In the genomic region with DNA sequence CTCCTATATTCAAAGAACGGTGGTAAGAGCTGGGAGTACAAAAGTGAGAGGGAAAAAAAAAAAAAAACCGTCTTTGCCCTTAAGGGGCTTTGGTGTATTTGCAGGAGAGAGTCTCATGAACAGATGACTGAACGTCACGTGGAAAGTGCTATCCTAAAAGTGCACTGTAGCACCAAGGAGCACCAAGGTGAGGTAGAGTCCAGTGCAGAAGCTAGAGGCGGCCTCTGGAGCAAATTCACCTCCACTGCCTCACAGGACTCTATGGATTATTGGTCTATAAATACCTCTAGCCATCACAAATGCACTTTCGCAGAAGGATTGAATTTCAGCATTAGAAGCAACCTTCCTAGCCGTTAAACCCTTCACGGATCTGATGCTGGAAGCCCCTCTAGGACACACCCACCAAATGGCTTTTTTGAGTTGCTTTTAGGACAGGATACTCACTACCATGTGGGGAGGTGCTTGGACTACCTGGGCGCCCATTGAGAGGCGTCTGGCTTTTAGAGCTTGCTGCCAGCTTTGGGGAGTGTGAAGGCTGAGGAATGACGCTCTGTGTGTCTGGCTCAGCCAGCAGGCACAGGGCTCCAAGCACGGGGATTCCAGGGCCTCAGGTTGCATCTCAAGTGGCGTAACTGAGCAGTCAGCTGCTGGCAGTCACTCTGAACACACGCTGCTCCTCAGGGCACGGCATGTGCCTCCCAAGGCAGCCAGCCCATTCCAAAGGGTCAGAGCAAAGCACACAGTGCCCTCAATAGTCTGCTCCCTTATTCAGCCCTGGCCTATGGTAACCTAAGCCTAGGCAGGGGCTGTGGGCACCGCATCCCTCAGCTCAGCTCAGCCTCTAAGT, we compare ENCODE assay signal across 1 cellular context.
TF ChIP-seq lines count a peak whose summit lies in the region.

No MANE protein-coding gene starts in this region.

TF ChIP-seq in H1, 55 proteins besides CTCF, POLR2A, EP300 and RAD21 (continued from another document):
- TF ChIP-seq HDAC2 (IDR thresholded peaks at IDR 0.05; ENCODE audit: borderline replicate concordance in 1 of 2, low read depth in 2 of 2, low read length in 2 of 2) (no peak), TCF12 (IDR thresholded peaks at IDR 0.05; ENCODE audit: low read depth, low read length) (no peak), CHD1 (IDR thresholded peaks at IDR 0.05; ENCODE audit: low read depth, low read length) (no peak), POU5F1 (IDR thresholded peaks at IDR 0.05; ENCODE audit: low read depth, low read length) (no peak), EZH2 (IDR thresholded peaks at IDR 0.05; ENCODE audit: low read depth, low read length, severe bottlenecking) (no peak), ZNF274 (IDR thresholded peaks at IDR 0.05; ENCODE audit: borderline replicate concordance, extremely low read depth, low read length) (no peak), HDAC6 (IDR thresholded peaks at IDR 0.05; ENCODE audit: low read depth, low read length) (no peak), SRF (IDR thresholded peaks at IDR 0.05; ENCODE audit: low read depth, low read length) (no peak), CHD7 (IDR thresholded peaks at IDR 0.05; ENCODE audit: insufficient replicate concordance, low read length) (no peak), NANOG (IDR thresholded peaks at IDR 0.05; ENCODE audit: insufficient read depth, low read depth, low read length, poor library complexity, severe bottlenecking) (no peak), SUZ12 (IDR thresholded peaks at IDR 0.05; ENCODE audit: low read length) (no peak), TEAD4 (IDR thresholded peaks at IDR 0.05; ENCODE audit: low read depth, low read length) (no peak), CREB1 (IDR thresholded peaks at IDR 0.05) (no peak), SIN3A (conservative IDR thresholded peaks at IDR 0.05 in 1 of 2, IDR thresholded peaks at IDR 0.05 in 1 of 2; ENCODE audit: low read depth in 1 of 2, low read length in 2 of 2) (no peak)
- TF ChIP-seq, protein P1, sequence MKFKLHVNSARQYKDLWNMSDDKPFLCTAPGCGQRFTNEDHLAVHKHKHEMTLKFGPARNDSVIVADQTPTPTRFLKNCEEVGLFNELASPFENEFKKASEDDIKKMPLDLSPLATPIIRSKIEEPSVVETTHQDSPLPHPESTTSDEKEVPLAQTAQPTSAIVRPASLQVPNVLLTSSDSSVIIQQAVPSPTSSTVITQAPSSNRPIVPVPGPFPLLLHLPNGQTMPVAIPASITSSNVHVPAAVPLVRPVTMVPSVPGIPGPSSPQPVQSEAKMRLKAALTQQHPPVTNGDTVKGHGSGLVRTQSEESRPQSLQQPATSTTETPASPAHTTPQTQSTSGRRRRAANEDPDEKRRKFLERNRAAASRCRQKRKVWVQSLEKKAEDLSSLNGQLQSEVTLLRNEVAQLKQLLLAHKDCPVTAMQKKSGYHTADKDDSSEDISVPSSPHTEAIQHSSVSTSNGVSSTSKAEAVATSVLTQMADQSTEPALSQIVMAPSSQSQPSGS (IDR thresholded peaks at IDR 0.05; ENCODE audit: low read length), result no peak
